In genomic region chr7:116305485-116306408, GRCh38 we compare ENCODE assay signal across 14 cellular contexts.
A peak's percentile ranks its signal among the peaks of the same experiment; 100 is the strongest.
DNase-seq lines count a peak whose midpoint lies in the region; FAIRE-seq and TF ChIP-seq lines count a peak whose summit lies in the region.
"Had no signal": no experiment of that assay in that cellular context is flagged by ENCODE, and none has a peak within 500 bp of the region (broad histone marks: within the 10 kb centered on the region; RNA-seq: fewer than 3 reads in every experiment).

No MANE protein-coding gene starts in this region.

- no peak for FAIRE-seq in bronchial epithelial cell (lab: Jason Lieb, UNC)

- no peaks in the 10 kb centered on the region for H3K27me3 ChIP-seq in bronchial epithelial cell (ENCODE audit: control insufficient read depth, insufficient read depth, low read length)
- no peaks in the 10 kb centered on the region for H3K27me3 ChIP-seq in stomach smooth muscle (ENCODE audit: control insufficient read depth in 1 of 2, insufficient read depth in 2 of 2, low read length in 2 of 2)
- H3K27me3 ChIP-seq: BLaER1 treated with 17β-estradiol and CSF1 and Interleukin-3, amounts not matched to agents 10 nM and 100 nM; heart right ventricle had no signal

- DNase-seq in NCI-H748 treated with DMSO at 0.1 percent for 48 hours (lab: John Stamatoyannopoulos, UW): peak; percentile 37
- peak; percentile 61 for DNase-seq in bronchial epithelial cell (ENCODE audit: low read depth)
- peak; percentile 79 for DNase-seq in islet precursor cell
- DNase-seq in NCI-H2107 treated with DMSO at 0.1 percent for 48 hours (lab: John Stamatoyannopoulos, UW; ENCODE audit: unreplicated experiment): no peak
- no peak for DNase-seq in NCI-H510A (lab: John Stamatoyannopoulos, UW)
- DNase-seq in iPS-NIHi7 (ENCODE audit: extremely low spot score): no peak
- DNase-seq: activated CD4-positive, alpha-beta memory T cell treated with anti-CD3 and anti-CD28 coated beads, Interleukin-2, amount 10 ng/mL, durations not matched to agents 7 days and 5 days; activated T-cell treated with anti-CD3 and anti-CD28 coated beads, Interleukin-2, amount 50 U/mL, for 48 hours; cerebellar nuclear complex; heart right ventricle; NCI-H1417; NCI-H345 had no signal

- no peaks in the 10 kb centered on the region for H3K36me3 ChIP-seq in bronchial epithelial cell (ENCODE audit: control insufficient read depth, insufficient read depth, low read length)
- no peaks in the 10 kb centered on the region for H3K36me3 ChIP-seq in stomach smooth muscle (ENCODE audit: control insufficient read depth in 2 of 2, insufficient read depth in 2 of 2, low read length in 2 of 2)
- H3K36me3 ChIP-seq: BLaER1 treated with 17β-estradiol and CSF1 and Interleukin-3, amounts not matched to agents 10 nM and 100 nM; heart right ventricle had no signal

- TF ChIP-seq CTCF in bronchial epithelial cell (IDR thresholded peaks at IDR 0.05; ENCODE audit: insufficient read depth, low read length, severe bottlenecking): no peak

- H3K4me3 ChIP-seq in bronchial epithelial cell (ENCODE audit: low read depth, low read length) (no peak overlapping the region), stomach smooth muscle (ENCODE audit: low read length in 2 of 2) (peak overlapping the region in 1 of 2 donors; percentile 31)
- H3K4me3 ChIP-seq: BLaER1 treated with 17β-estradiol and CSF1 and Interleukin-3, amounts not matched to agents 10 nM and 100 nM; heart right ventricle had no signal

- peaks cover 6% of the 10 kb centered on the region for H3K4me1 ChIP-seq in stomach smooth muscle (ENCODE audit: control insufficient read depth, insufficient read depth, low read length)
- H3K4me1 ChIP-seq: heart right ventricle had no signal

- peak overlapping the region in 1 of 2 donors; percentile 30 for H3K9ac ChIP-seq in stomach smooth muscle (ENCODE audit: low read length in 2 of 2)
- H3K9ac ChIP-seq: BLaER1 treated with 17β-estradiol and CSF1 and Interleukin-3, amounts not matched to agents 10 nM and 100 nM had no signal

- H3K27ac ChIP-seq in stomach smooth muscle (ENCODE audit: low read length): peak overlapping the region; percentile 60
- H3K27ac ChIP-seq: BLaER1 treated with 17β-estradiol and CSF1 and Interleukin-3, amounts not matched to agents 10 nM and 100 nM; heart right ventricle had no signal

- H3K9me3 ChIP-seq in stomach smooth muscle (ENCODE audit: control insufficient read depth in 2 of 2, low read length in 2 of 2): no peaks in the 10 kb centered on the region
- H3K9me3 ChIP-seq: BLaER1 treated with 17β-estradiol and CSF1 and Interleukin-3, amounts not matched to agents 10 nM and 100 nM; heart right ventricle had no signal

Comparison
In these comparisons a context has a peak if more than half of its experiments do, and no peak if none do; other contexts are left out.
1. DNase-seq: peak in NCI-H748 treated with DMSO at 0.1 percent for 48 hours (single experiment), bronchial epithelial cell (single experiment) and islet precursor cell (single experiment); none in NCI-H2107 treated with DMSO at 0.1 percent for 48 hours (single experiment), NCI-H510A (single experiment) and iPS-NIHi7 (single experiment).